ENCODE assay signal across 16 cellular contexts in genomic region chr1:50604580-50604979, GRCh38.
DNase-seq lines count a peak whose midpoint lies in the region; ATAC-seq, FAIRE-seq and TF ChIP-seq lines count a peak whose summit lies in the region.
"Had no signal": no experiment of that assay in that cellular context is flagged by ENCODE, and none has a peak within 500 bp of the region (broad histone marks: within the 10 kb centered on the region; RNA-seq: fewer than 3 reads in every experiment).

No MANE protein-coding gene starts in this region.

- no peaks in the 10 kb centered on the region for H3K9me3 ChIP-seq in CD4-positive, CD25-positive, alpha-beta regulatory T cell (ENCODE audit: control insufficient read depth in 2 of 2, low read length in 2 of 2)
- H3K9me3 ChIP-seq: esophagus muscularis mucosa, psoas muscle, suprapubic skin had no signal

- ATAC-seq in CD4-positive, CD25-positive, alpha-beta regulatory T cell (ENCODE audit: low read depth in 2 of 2), result no peak
- ATAC-seq in WTC11, result no peak; the same call in 1 of the 2 replicates
- ATAC-seq: CD8-positive, alpha-beta T cell; psoas muscle had no signal

- H3K36me3 Mint-ChIP-seq in CD4-positive, CD25-positive, alpha-beta regulatory T cell, result peaks cover 16% of the 10 kb centered on the region
- H3K36me3 Mint-ChIP-seq in WTC11, result no peaks in the 10 kb centered on the region
- H3K36me3 Mint-ChIP-seq: activated naive CD8-positive, alpha-beta T cell treated with anti-CD3 and anti-CD28 coated beads, Interleukin-2, amount 10 ng/mL, durations not matched to agents 7 days and 5 days had no signal

- no peaks in the 10 kb centered on the region for H3K27me3 Mint-ChIP-seq in CD4-positive, CD25-positive, alpha-beta regulatory T cell
- no peaks in the 10 kb centered on the region for H3K27me3 Mint-ChIP-seq in WTC11 (ENCODE audit: low read depth)
- H3K27me3 Mint-ChIP-seq: activated naive CD8-positive, alpha-beta T cell treated with anti-CD3 and anti-CD28 coated beads, Interleukin-2, amount 10 ng/mL, durations not matched to agents 7 days and 5 days had no signal

- H3K4me3 Mint-ChIP-seq in CD4-positive, CD25-positive, alpha-beta regulatory T cell, result no peak overlapping the region
- no peak overlapping the region for H3K4me3 Mint-ChIP-seq in WTC11
- H3K4me3 Mint-ChIP-seq: activated naive CD8-positive, alpha-beta T cell treated with anti-CD3 and anti-CD28 coated beads, Interleukin-2, amount 10 ng/mL, durations not matched to agents 7 days and 5 days; CD8-positive, alpha-beta T cell; nephron progenitor cell had no signal

- peak overlapping the region in 2 of 3 donors; percentile 28 to 47 for H3K27ac Mint-ChIP-seq in CD4-positive, CD25-positive, alpha-beta regulatory T cell
- no peak overlapping the region for H3K27ac Mint-ChIP-seq in WTC11
- H3K27ac Mint-ChIP-seq: activated naive CD8-positive, alpha-beta T cell treated with anti-CD3 and anti-CD28 coated beads, Interleukin-2, amount 10 ng/mL, durations not matched to agents 7 days and 5 days; CD8-positive, alpha-beta T cell; nephron progenitor cell had no signal

- POLR2A ChIA-PET in WTC11 (lab: Charles Lee), result no interaction called here

- H3K4me1 ChIP-seq in CD4-positive, CD25-positive, alpha-beta regulatory T cell (ENCODE audit: control insufficient read depth, insufficient read depth, low read length, poor library complexity, severe bottlenecking), result no peaks in the 10 kb centered on the region
- H3K4me1 ChIP-seq: esophagus muscularis mucosa, psoas muscle had no signal

- DNase-seq in CD4-positive, CD25-positive, alpha-beta regulatory T cell, result no peak
- DNase-seq in GM18507 (ENCODE audit: extremely low spot score, insufficient read length, low read depth) (no peak), WTC11 (ENCODE audit: low spot score) (no peak), fibroblast of villous mesenchyme (ENCODE audit: low read depth) (no peak), anterior cingulate cortex (lab: John Stamatoyannopoulos, UW) (no peak), EL (no peak), HT-29 (ENCODE audit: low spot score) (no peak)
- DNase-seq: activated naive CD8-positive, alpha-beta T cell treated with anti-CD3 and anti-CD28 coated beads, Interleukin-2, amount 10 ng/mL, durations not matched to agents 7 days and 5 days; CD8-positive, alpha-beta T cell; dorsolateral prefrontal cortex; Kasumi-1; nephron progenitor cell; psoas muscle had no signal

- FAIRE-seq in GM18507 (lab: Jason Lieb, UNC), result peak; percentile 55

- 0 out of 2 replicates have a peak, but pooled peaks have one; percentile 6 for TF ChIP-seq CTCF in WTC11 (IDR thresholded peaks at IDR 0.05)
- peak; percentile 14 for TF ChIP-seq CTCF in fibroblast of villous mesenchyme (IDR thresholded peaks at IDR 0.05; ENCODE audit: insufficient read depth, low read depth, low read length)

- H3K27me3 ChIP-seq in CD4-positive, CD25-positive, alpha-beta regulatory T cell (ENCODE audit: control insufficient read depth, insufficient read depth, low read length), result no peaks in the 10 kb centered on the region
- H3K27me3 ChIP-seq: cardiac muscle cell, dorsolateral prefrontal cortex, esophagus muscularis mucosa, suprapubic skin had no signal

- no peaks in the 10 kb centered on the region for H3K36me3 ChIP-seq in CD4-positive, CD25-positive, alpha-beta regulatory T cell (ENCODE audit: control insufficient read depth, insufficient read depth, low read length)
- H3K36me3 ChIP-seq: cardiac muscle cell, esophagus muscularis mucosa, suprapubic skin had no signal

- peaks cover 0 to 6% (median 2%) of the 10 kb centered on the region in 4 donors for H3K4me1 Mint-ChIP-seq in CD4-positive, CD25-positive, alpha-beta regulatory T cell
- no peaks in the 10 kb centered on the region for H3K4me1 Mint-ChIP-seq in WTC11
- H3K4me1 Mint-ChIP-seq: nephron progenitor cell had no signal

- no peak overlapping the region for H3K27ac ChIP-seq in CD4-positive, CD25-positive, alpha-beta regulatory T cell (ENCODE audit: insufficient read depth, low read length, poor library complexity, severe bottlenecking)
- H3K27ac ChIP-seq: cardiac muscle cell, dorsolateral prefrontal cortex, esophagus muscularis mucosa, psoas muscle, suprapubic skin had no signal

- no peaks in the 10 kb centered on the region for H3K9me3 Mint-ChIP-seq in CD4-positive, CD25-positive, alpha-beta regulatory T cell
- no peaks in the 10 kb centered on the region for H3K9me3 Mint-ChIP-seq in WTC11
- H3K9me3 Mint-ChIP-seq: activated naive CD8-positive, alpha-beta T cell treated with anti-CD3 and anti-CD28 coated beads, Interleukin-2, amount 10 ng/mL, durations not matched to agents 7 days and 5 days; CD8-positive, alpha-beta T cell; nephron progenitor cell had no signal

- CTCF ChIA-PET in WTC11 (lab: Charles Lee), result interaction anchor here (0.6 to 1.9 kb wide), 19 partner anchors 8 to 256 kb away, joined by 3 to 10 read pairs (median 4); partner anchors contain the start of gene DMRTA2

- no peak overlapping the region for H3K4me3 ChIP-seq in CD4-positive, CD25-positive, alpha-beta regulatory T cell (ENCODE audit: low read depth, low read length)
- H3K4me3 ChIP-seq in fibroblast of villous mesenchyme (ENCODE audit: low read depth, low read length), result no peak overlapping the region
- H3K4me3 ChIP-seq: cardiac muscle cell, dorsolateral prefrontal cortex, esophagus muscularis mucosa, psoas muscle, suprapubic skin had no signal

TF ChIP-seq in WTC11, 78 proteins besides CTCF, POLR2A, EP300 and RAD21:
- TF ChIP-seq, protein P1, sequence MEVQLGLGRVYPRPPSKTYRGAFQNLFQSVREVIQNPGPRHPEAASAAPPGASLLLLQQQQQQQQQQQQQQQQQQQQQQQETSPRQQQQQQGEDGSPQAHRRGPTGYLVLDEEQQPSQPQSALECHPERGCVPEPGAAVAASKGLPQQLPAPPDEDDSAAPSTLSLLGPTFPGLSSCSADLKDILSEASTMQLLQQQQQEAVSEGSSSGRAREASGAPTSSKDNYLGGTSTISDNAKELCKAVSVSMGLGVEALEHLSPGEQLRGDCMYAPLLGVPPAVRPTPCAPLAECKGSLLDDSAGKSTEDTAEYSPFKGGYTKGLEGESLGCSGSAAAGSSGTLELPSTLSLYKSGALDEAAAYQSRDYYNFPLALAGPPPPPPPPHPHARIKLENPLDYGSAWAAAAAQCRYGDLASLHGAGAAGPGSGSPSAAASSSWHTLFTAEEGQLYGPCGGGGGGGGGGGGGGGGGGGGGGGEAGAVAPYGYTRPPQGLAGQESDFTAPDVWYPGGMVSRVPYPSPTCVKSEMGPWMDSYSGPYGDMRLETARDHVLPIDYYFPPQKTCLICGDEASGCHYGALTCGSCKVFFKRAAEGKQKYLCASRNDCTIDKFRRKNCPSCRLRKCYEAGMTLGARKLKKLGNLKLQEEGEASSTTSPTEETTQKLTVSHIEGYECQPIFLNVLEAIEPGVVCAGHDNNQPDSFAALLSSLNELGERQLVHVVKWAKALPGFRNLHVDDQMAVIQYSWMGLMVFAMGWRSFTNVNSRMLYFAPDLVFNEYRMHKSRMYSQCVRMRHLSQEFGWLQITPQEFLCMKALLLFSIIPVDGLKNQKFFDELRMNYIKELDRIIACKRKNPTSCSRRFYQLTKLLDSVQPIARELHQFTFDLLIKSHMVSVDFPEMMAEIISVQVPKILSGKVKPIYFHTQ (CRISPR knock-in tag; IDR thresholded peaks at IDR 0.05), result no peak
- TF ChIP-seq, protein P2, sequence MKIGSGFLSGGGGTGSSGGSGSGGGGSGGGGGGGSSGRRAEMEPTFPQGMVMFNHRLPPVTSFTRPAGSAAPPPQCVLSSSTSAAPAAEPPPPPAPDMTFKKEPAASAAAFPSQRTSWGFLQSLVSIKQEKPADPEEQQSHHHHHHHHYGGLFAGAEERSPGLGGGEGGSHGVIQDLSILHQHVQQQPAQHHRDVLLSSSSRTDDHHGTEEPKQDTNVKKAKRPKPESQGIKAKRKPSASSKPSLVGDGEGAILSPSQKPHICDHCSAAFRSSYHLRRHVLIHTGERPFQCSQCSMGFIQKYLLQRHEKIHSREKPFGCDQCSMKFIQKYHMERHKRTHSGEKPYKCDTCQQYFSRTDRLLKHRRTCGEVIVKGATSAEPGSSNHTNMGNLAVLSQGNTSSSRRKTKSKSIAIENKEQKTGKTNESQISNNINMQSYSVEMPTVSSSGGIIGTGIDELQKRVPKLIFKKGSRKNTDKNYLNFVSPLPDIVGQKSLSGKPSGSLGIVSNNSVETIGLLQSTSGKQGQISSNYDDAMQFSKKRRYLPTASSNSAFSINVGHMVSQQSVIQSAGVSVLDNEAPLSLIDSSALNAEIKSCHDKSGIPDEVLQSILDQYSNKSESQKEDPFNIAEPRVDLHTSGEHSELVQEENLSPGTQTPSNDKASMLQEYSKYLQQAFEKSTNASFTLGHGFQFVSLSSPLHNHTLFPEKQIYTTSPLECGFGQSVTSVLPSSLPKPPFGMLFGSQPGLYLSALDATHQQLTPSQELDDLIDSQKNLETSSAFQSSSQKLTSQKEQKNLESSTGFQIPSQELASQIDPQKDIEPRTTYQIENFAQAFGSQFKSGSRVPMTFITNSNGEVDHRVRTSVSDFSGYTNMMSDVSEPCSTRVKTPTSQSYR (CRISPR knock-in tag; IDR thresholded peaks at IDR 0.05), result no peak
